In genomic region chr1:10171105-10171767, GRCh38 we compare ENCODE assay signal across 21 cellular contexts. TPM values are rescaled to one million over a fixed set of nuclear protein-coding genes. Genes with fewer than 3 reads are reported as not detected.
A peak's percentile ranks its signal among the peaks of the same experiment; 100 is the strongest.
DNase-seq lines count a peak whose midpoint lies in the region; ATAC-seq and TF ChIP-seq lines count a peak whose summit lies in the region.
"Had no signal": no experiment of that assay in that cellular context is flagged by ENCODE, and none has a peak within 500 bp of the region (broad histone marks: within the 10 kb centered on the region; RNA-seq: fewer than 3 reads in every experiment).

No MANE protein-coding gene starts in this region.

- H3K4me2 ChIP-seq in hepatocyte: no peak overlapping the region
- H3K4me2 ChIP-seq: GM23338 had no signal

- TF ChIP-seq CTCF in Caco-2 (IDR thresholded peaks at IDR 0.05; ENCODE audit: insufficient read depth in 1 of 2, low read depth in 1 of 2, low read length in 1 of 2, severe bottlenecking in 1 of 2, unreplicated experiment in 1 of 2) (no peak), hepatocyte (IDR thresholded peaks at IDR 0.05; ENCODE audit: poor library complexity) (no peak)
- no peak for TF ChIP-seq CTCF in activated CD8-positive, alpha-beta T cell treated with anti-CD3 and anti-CD28 coated beads for 36 hours (IDR thresholded peaks at IDR 0.05)

- H3K4me1 Mint-ChIP-seq in activated CD4-positive, alpha-beta T cell treated with anti-CD3 and anti-CD28 coated beads, Interleukin-2, amount 10 ng/mL, durations not matched to agents 24 days and 14 days: peaks cover 42% of the 10 kb centered on the region
- H3K4me1 Mint-ChIP-seq in Caco-2 (ENCODE audit: low read depth, unreplicated experiment): peaks cover 28% of the 10 kb centered on the region
- peaks cover 48% of the 10 kb centered on the region for H3K4me1 Mint-ChIP-seq in activated CD8-positive, alpha-beta T cell treated with anti-CD3 and anti-CD28 coated beads for 36 hours (ENCODE audit: low read depth)
- H3K4me1 Mint-ChIP-seq: GM23338 had no signal

- H3K27ac ChIP-seq in hepatocyte: peak overlapping the region; percentile 88
- H3K27ac ChIP-seq: tibial artery had no signal

- H3K27me3 Mint-ChIP-seq in activated CD4-positive, alpha-beta T cell treated with anti-CD3 and anti-CD28 coated beads, Interleukin-2, amount 10 ng/mL, durations not matched to agents 24 days and 14 days: no peaks in the 10 kb centered on the region
- no peaks in the 10 kb centered on the region for H3K27me3 Mint-ChIP-seq in Caco-2 (ENCODE audit: insufficient read depth, unreplicated experiment)
- H3K27me3 Mint-ChIP-seq in activated CD8-positive, alpha-beta T cell treated with anti-CD3 and anti-CD28 coated beads for 36 hours: no peaks in the 10 kb centered on the region

- H3K4me3 Mint-ChIP-seq in activated CD4-positive, alpha-beta T cell treated with anti-CD3 and anti-CD28 coated beads, Interleukin-2, amount 10 ng/mL, durations not matched to agents 24 days and 14 days: peak overlapping the region; percentile 26
- H3K4me3 Mint-ChIP-seq in Caco-2 (ENCODE audit: unreplicated experiment): no peak overlapping the region
- no peak overlapping the region for H3K4me3 Mint-ChIP-seq in activated CD8-positive, alpha-beta T cell treated with anti-CD3 and anti-CD28 coated beads for 36 hours
- H3K4me3 Mint-ChIP-seq: GM23338 had no signal

- CTCF ChIA-PET in Caco-2 (lab: Charles Lee): interaction anchor here (0.7 to 0.8 kb wide), 2 partner anchors 20 to 39 kb away, joined by 3 to 4 read pairs; partner anchors contain the start of gene KIF1B
- CTCF ChIA-PET in activated CD8-positive, alpha-beta T cell treated with anti-CD3 and anti-CD28 coated beads for 36 hours (lab: Charles Lee): interaction anchor here (1.9 to 3.5 kb wide), 2 partner anchors 18 to 39 kb away, joined by 7 to 19 read pairs; partner anchors contain the start of gene KIF1B

- H3K27ac Mint-ChIP-seq in activated CD4-positive, alpha-beta T cell treated with anti-CD3 and anti-CD28 coated beads, Interleukin-2, amount 10 ng/mL, durations not matched to agents 24 days and 14 days: peak overlapping the region; percentile 43
- H3K27ac Mint-ChIP-seq in Caco-2 (ENCODE audit: unreplicated experiment): peak overlapping the region; percentile 5
- H3K27ac Mint-ChIP-seq in activated CD8-positive, alpha-beta T cell treated with anti-CD3 and anti-CD28 coated beads for 36 hours: peak overlapping the region; percentile 98
- H3K27ac Mint-ChIP-seq: GM23338 had no signal

- H3K36me3 ChIP-seq in Caco-2 (ENCODE audit: control insufficient read depth, insufficient read depth, low read length): peaks cover 3% of the 10 kb centered on the region
- H3K36me3 ChIP-seq in hepatocyte (replicated peaks; ENCODE audit: insufficient read depth, low read depth): no peaks in the 10 kb centered on the region

- no peak overlapping the region for H3K4me3 ChIP-seq in Caco-2 (ENCODE audit: low read depth, low read length)
- H3K4me3 ChIP-seq in hepatocyte: no peak overlapping the region
- H3K4me3 ChIP-seq: GM23338, tibial artery had no signal

- 65% methylated on average over 16 of the region's 16 CpGs for WGBS in hepatocyte (ENCODE audit: low lambda C conversion rate, missing lambda C conversion rate)

- BruUV-seq in Caco-2 (replicated peaks; lab: Mats Ljungman, UMichigan): no TSS peak

- peaks cover 25% of the 10 kb centered on the region for H3K4me1 ChIP-seq in Caco-2
- peaks cover 24% of the 10 kb centered on the region for H3K4me1 ChIP-seq in hepatocyte (ENCODE audit: insufficient read depth)
- H3K4me1 ChIP-seq: tibial artery had no signal

- no peaks in the 10 kb centered on the region for H4K20me1 ChIP-seq in hepatocyte (ENCODE audit: insufficient read depth, poor library complexity, severe bottlenecking)

- H3K27me3 ChIP-seq in Caco-2 (replicated peaks; ENCODE audit: control insufficient read depth, insufficient read depth, low read length) (no peaks in the 10 kb centered on the region), hepatocyte (no peaks in the 10 kb centered on the region)
- H3K27me3 ChIP-seq: tibial artery had no signal

- intact Hi-C loops in activated CD4-positive, alpha-beta T cell treated with anti-CD3 and anti-CD28 coated beads, Interleukin-2, amount 10 ng/mL, durations not matched to agents 24 days and 14 days (cut with micrococcal nuclease): loop anchor here (5.0 kb wide), 2 partner anchors 326 to 841 kb away; partner anchors contain the start of gene TARDBP
- intact Hi-C loops in Caco-2 (cut with micrococcal nuclease; ENCODE audit: unreplicated experiment): no loop called here
- intact Hi-C loops in activated CD8-positive, alpha-beta T cell treated with anti-CD3 and anti-CD28 coated beads for 36 hours (cut with micrococcal nuclease): loop anchor here (2.0 kb wide), 1 partner anchor 16 kb away; no protein-coding TSS in a partner anchor

- H3K9me2 ChIP-seq in hepatocyte (replicated peaks; ENCODE audit: insufficient read depth): no peaks in the 10 kb centered on the region

- H2AFZ ChIP-seq in hepatocyte: no peak overlapping the region
- H2AFZ ChIP-seq: GM23338 had no signal

- no peaks in the 10 kb centered on the region for H3K79me2 ChIP-seq in hepatocyte

- no peak for ATAC-seq in activated CD8-positive, alpha-beta T cell treated with anti-CD3 and anti-CD28 coated beads for 36 hours
- ATAC-seq: GM23338 had no signal

- DNase-seq in activated CD4-positive, alpha-beta T cell treated with anti-CD3 and anti-CD28 coated beads, Interleukin-2, amount 10 ng/mL, durations not matched to agents 24 days and 14 days: no peak
- no peak for DNase-seq in activated CD4-positive, alpha-beta T cell treated with anti-CD3 and anti-CD28 coated beads, Interleukin-2, amount 50 U/mL, for 48 hours
- peak; percentile 18 to 38 for DNase-seq in Caco-2
- no peak for DNase-seq in activated CD8-positive, alpha-beta T cell treated with anti-CD3 and anti-CD28 coated beads for 36 hours
- DNase-seq in hepatocyte (ENCODE audit: low spot score): no peak
- DNase-seq in SK-N-DZ (ENCODE audit: low spot score): no peak
- DNase-seq in SHP77 (lab: John Stamatoyannopoulos, UW): no peak
- DNase-seq in amygdala (lab: John Stamatoyannopoulos, UW): no peak
- DNase-seq: anterior cingulate cortex; caudate nucleus; COR-L47; dermis blood vessel endothelial cell; DMS79 treated with DMSO at 0.1 percent for 48 hours; NCI-H2081; NCI-H446; retina; stimulated activated CD4-positive, alpha-beta T cell treated with anti-CD3 and anti-CD28 coated beads, Interleukin-4, amount 100 ng/mL, for 1 hour; stimulated activated naive CD4-positive, alpha-beta T cell treated with Interleukin-2 at 50 U/mL for 16 hours had no signal

- POLR2A ChIA-PET in Caco-2 (lab: Charles Lee): no interaction called here
- POLR2A ChIA-PET in activated CD8-positive, alpha-beta T cell treated with anti-CD3 and anti-CD28 coated beads for 36 hours (lab: Charles Lee): interaction anchor here (0.9 to 1.3 kb wide), 2 partner anchors 16 to 39 kb away, joined by 3 to 6 read pairs; partner anchors contain the start of gene KIF1B

- peaks cover 4% of the 10 kb centered on the region for H3K9me3 Mint-ChIP-seq in activated CD4-positive, alpha-beta T cell treated with anti-CD3 and anti-CD28 coated beads, Interleukin-2, amount 10 ng/mL, durations not matched to agents 24 days and 14 days
- H3K9me3 Mint-ChIP-seq in Caco-2 (ENCODE audit: unreplicated experiment): peaks cover 8% of the 10 kb centered on the region
- peaks cover 4% of the 10 kb centered on the region for H3K9me3 Mint-ChIP-seq in activated CD8-positive, alpha-beta T cell treated with anti-CD3 and anti-CD28 coated beads for 36 hours
- H3K9me3 Mint-ChIP-seq: activated T-helper 1 cell treated with anti-CD3 and anti-CD28 coated beads, Interleukin-12 subunit alpha, Interleukin-12 subunit beta, Interleukin-2, Interleukin-4 antibody, amounts not matched to agents 30 ng/mL and 10 ng/mL and 1 ng/mL, durations not matched to agents 14 hours and 24 hours and 36 hours had no signal

- H3K9me3 ChIP-seq in Caco-2 (no peaks in the 10 kb centered on the region), hepatocyte (ENCODE audit: low read depth) (no peaks in the 10 kb centered on the region)
- H3K9me3 ChIP-seq: tibial artery had no signal

- peaks cover 60% of the 10 kb centered on the region for H3K36me3 Mint-ChIP-seq in activated CD4-positive, alpha-beta T cell treated with anti-CD3 and anti-CD28 coated beads, Interleukin-2, amount 10 ng/mL, durations not matched to agents 24 days and 14 days (ENCODE audit: low read depth)
- peaks cover 44% of the 10 kb centered on the region for H3K36me3 Mint-ChIP-seq in Caco-2 (ENCODE audit: insufficient read depth, unreplicated experiment)
- peaks cover 45% of the 10 kb centered on the region for H3K36me3 Mint-ChIP-seq in activated CD8-positive, alpha-beta T cell treated with anti-CD3 and anti-CD28 coated beads for 36 hours (ENCODE audit: low read depth)

RNA-seq across cellular contexts. Expression of gene KIF1B, which starts 39.1 kb away (rescaled TPM):
- total RNA-seq in activated CD4-positive, alpha-beta T cell treated with anti-CD3 and anti-CD28 coated beads, Interleukin-2, amount 10 ng/mL, durations not matched to agents 24 days and 14 days: 17.8 and 19.3 TPM in 2 replicates
- total RNA-seq in Caco-2 (2022) (41.1 and 43.6 TPM in 2 replicates), hepatocyte (32.7 and 37.0 TPM in 2 replicates)
- total RNA-seq in activated CD8-positive, alpha-beta T cell treated with anti-CD3 and anti-CD28 coated beads for 36 hours: 1 to 10 TPM; 7.1 to 8.9 TPM
- 14.6 and 15.4 TPM in 2 replicates for polyA plus RNA-seq in hepatocyte
- 21.7 and 21.8 TPM in 2 replicates for polyA plus RNA-seq in SK-N-DZ (2014; cell fraction: cytosol; rRNA removed)
- polyA plus RNA-seq in SK-N-DZ (2014; cell fraction: nucleus; rRNA removed): 12.3 and 19.5 TPM in 2 replicates

Comparison
In these comparisons a context has a peak if more than half of its experiments do, and no peak if none do; other contexts are left out.
1. DNase-seq: peak in Caco-2 (2 of 2); none in activated CD4-positive, alpha-beta T cell treated with anti-CD3 and anti-CD28 coated beads, Interleukin-2, amount 10 ng/mL, durations not matched to agents 24 days and 14 days (single experiment), activated CD4-positive, alpha-beta T cell treated with anti-CD3 and anti-CD28 coated beads, Interleukin-2, amount 50 U/mL, for 48 hours (0 of 2), activated CD8-positive, alpha-beta T cell treated with anti-CD3 and anti-CD28 coated beads for 36 hours (single experiment), hepatocyte (single experiment), SK-N-DZ (single experiment), SHP77 (0 of 2) and amygdala (0 of 56).
2. H3K27ac Mint-ChIP-seq: peak in every context shown above with its lines; median percentile 98 in activated CD8-positive, alpha-beta T cell treated with anti-CD3 and anti-CD28 coated beads for 36 hours; 43 in activated CD4-positive, alpha-beta T cell treated with anti-CD3 and anti-CD28 coated beads, Interleukin-2, amount 10 ng/mL, durations not matched to agents 24 days and 14 days; 5 in Caco-2.